9 cellular contexts compared by ENCODE assay signal in genomic region chr4:184814686-184815045, GRCh38. TPM values are rescaled to one million over a fixed set of nuclear protein-coding genes. Genes with fewer than 3 reads are reported as not detected.
A peak's percentile ranks its signal among the peaks of the same experiment; 100 is the strongest.
DNase-seq lines count a peak whose midpoint lies in the region; ATAC-seq, FAIRE-seq and TF ChIP-seq lines count a peak whose summit lies in the region.
"Had no signal": no experiment of that assay in that cellular context is flagged by ENCODE, and none has a peak within 500 bp of the region (broad histone marks: within the 10 kb centered on the region; RNA-seq: fewer than 3 reads in every experiment).

No MANE protein-coding gene starts in this region.

- 32% methylated on average over 5 of the region's 5 CpGs for WGBS in HepG2 (ENCODE audit: low lambda C conversion rate)

- TF ChIP-seq EP300 in HepG2 (IDR thresholded peaks at IDR 0.05; ENCODE audit: low read depth in 2 of 2, low read length in 2 of 2) (no peak), HepG2 (CRISPR knock-in tag; IDR thresholded peaks at IDR 0.05; ENCODE audit: borderline replicate concordance) (no peak)

- no peaks in the 10 kb centered on the region for H3K36me3 ChIP-seq in HCT116 (ENCODE audit: control insufficient read depth in 1 of 2, insufficient read depth in 2 of 2, low read length in 2 of 2)
- H3K36me3 ChIP-seq in HepG2 (replicated peaks in 1 of 2; ENCODE audit: control insufficient read depth in 1 of 2, insufficient read depth in 2 of 2, low read length in 2 of 2), result no peaks in the 10 kb centered on the region

- H3K27me3 Mint-ChIP-seq in activated naive CD8-positive, alpha-beta T cell treated with anti-CD3 and anti-CD28 coated beads, Interleukin-2, amount 50 U/mL, for 24 hours, result no peaks in the 10 kb centered on the region
- H3K27me3 Mint-ChIP-seq in stimulated activated naive B cell treated with anti-CD40 and anti-IgM and Interleukin-4, amounts not matched to agents 10 μg/mL and 1 μg/mL and 100 μg/mL, for 72 hours, result no peaks in the 10 kb centered on the region
- no peaks in the 10 kb centered on the region for H3K27me3 Mint-ChIP-seq in activated CD8-positive, alpha-beta T cell treated with anti-CD3 and anti-CD28 coated beads for 36 hours
- H3K27me3 Mint-ChIP-seq: central memory CD8-positive, alpha-beta T cell had no signal

- intact Hi-C loops in HCT116 (cut with micrococcal nuclease) (no loop called here), HepG2 (cut with micrococcal nuclease; ENCODE audit: unreplicated experiment) (loop anchor here (5.0 kb wide), 1 partner anchor 67 kb away; no protein-coding TSS in a partner anchor)
- intact Hi-C loops in activated CD8-positive, alpha-beta T cell treated with anti-CD3 and anti-CD28 coated beads for 36 hours (cut with micrococcal nuclease), result no loop called here

- RAD21 ChIA-PET in HCT116 (lab: Charles Lee; ENCODE audit: low non-redundant PET in 1 of 2, low total read pairs in 2 of 2, uncharacterized antibody in 2 of 2, unreplicated experiment in 2 of 2), result no interaction called here

- H3K27me3 ChIP-seq in HCT116 (ENCODE audit: insufficient read depth, low read length) (no peaks in the 10 kb centered on the region), HepG2 (ENCODE audit: control insufficient read depth in 1 of 2, insufficient read depth in 2 of 2, low read length in 2 of 2) (no peaks in the 10 kb centered on the region)

- no peak overlapping the region for H3K4me3 Mint-ChIP-seq in activated naive CD8-positive, alpha-beta T cell treated with anti-CD3 and anti-CD28 coated beads, Interleukin-2, amount 50 U/mL, for 24 hours
- peak overlapping the region; percentile 79 to 81 for H3K4me3 Mint-ChIP-seq in stimulated activated naive B cell treated with anti-CD40 and anti-IgM and Interleukin-4, amounts not matched to agents 10 μg/mL and 1 μg/mL and 100 μg/mL, for 72 hours
- H3K4me3 Mint-ChIP-seq in activated CD8-positive, alpha-beta T cell treated with anti-CD3 and anti-CD28 coated beads for 36 hours, result no peak overlapping the region
- H3K4me3 Mint-ChIP-seq: central memory CD8-positive, alpha-beta T cell had no signal

- no TSS peak for BruUV-seq in HCT116 (replicated peaks; lab: Mats Ljungman, UMichigan)
- BruUV-seq in HepG2 (replicated peaks; lab: Mats Ljungman, UMichigan), result no TSS peak

- no peaks in the 10 kb centered on the region for H3K9me3 Mint-ChIP-seq in activated naive CD8-positive, alpha-beta T cell treated with anti-CD3 and anti-CD28 coated beads, Interleukin-2, amount 50 U/mL, for 24 hours
- H3K9me3 Mint-ChIP-seq in stimulated activated naive B cell treated with anti-CD40 and anti-IgM and Interleukin-4, amounts not matched to agents 10 μg/mL and 1 μg/mL and 100 μg/mL, for 72 hours, result no peaks in the 10 kb centered on the region
- H3K9me3 Mint-ChIP-seq in activated CD8-positive, alpha-beta T cell treated with anti-CD3 and anti-CD28 coated beads for 36 hours, result no peaks in the 10 kb centered on the region
- H3K9me3 Mint-ChIP-seq: central memory CD8-positive, alpha-beta T cell had no signal

- ATAC-seq in HCT116, result peak; percentile 34
- no peak for ATAC-seq in activated naive CD8-positive, alpha-beta T cell treated with anti-CD3 and anti-CD28 coated beads, Interleukin-2, amount 50 U/mL, for 24 hours
- ATAC-seq in HepG2, result no peak
- no peak for ATAC-seq in stimulated activated naive B cell treated with anti-CD40 and anti-IgM and Interleukin-4, amounts not matched to agents 10 μg/mL and 1 μg/mL and 100 μg/mL, for 72 hours (replicated peaks)
- no peak for ATAC-seq in HG02759 (IDR thresholded peaks at IDR 0.05; ENCODE audit: unreplicated experiment)
- no peak for ATAC-seq in activated CD8-positive, alpha-beta T cell treated with anti-CD3 and anti-CD28 coated beads for 36 hours

- DNase-seq in HCT116 (ENCODE audit: low read depth, low spot score) (no peak), HepG2 (ENCODE audit: low spot score) (no peak), ureter (ENCODE audit: low spot score) (no peak)
- no peak for DNase-seq in activated naive CD8-positive, alpha-beta T cell treated with anti-CD3 and anti-CD28 coated beads, Interleukin-2, amount 50 U/mL, for 24 hours
- DNase-seq in stimulated activated naive B cell treated with anti-CD40 and anti-IgM and Interleukin-4, amounts not matched to agents 10 μg/mL and 1 μg/mL and 100 μg/mL, for 72 hours, result no peak
- no peak for DNase-seq in activated CD4-positive, alpha-beta T cell treated with anti-CD3 and anti-CD28 coated beads, Interleukin-2, amount 50 U/mL, for 4 hours
- DNase-seq in activated CD8-positive, alpha-beta T cell treated with anti-CD3 and anti-CD28 coated beads for 36 hours, result no peak

- H3K27ac ChIP-seq in HCT116 (ENCODE audit: low read depth, low read length) (peak overlapping the region; percentile 17; the same call in 1 of the 2 replicates), HepG2 (ENCODE audit: extremely low read length, insufficient read depth, low read length) (no peak overlapping the region)

- peaks cover 4% of the 10 kb centered on the region for H3K36me3 Mint-ChIP-seq in activated naive CD8-positive, alpha-beta T cell treated with anti-CD3 and anti-CD28 coated beads, Interleukin-2, amount 50 U/mL, for 24 hours (ENCODE audit: low read depth)
- peaks cover 33 to 48% of the 10 kb centered on the region in 2 donors for H3K36me3 Mint-ChIP-seq in stimulated activated naive B cell treated with anti-CD40 and anti-IgM and Interleukin-4, amounts not matched to agents 10 μg/mL and 1 μg/mL and 100 μg/mL, for 72 hours
- H3K36me3 Mint-ChIP-seq in activated CD8-positive, alpha-beta T cell treated with anti-CD3 and anti-CD28 coated beads for 36 hours (ENCODE audit: low read depth), result no peaks in the 10 kb centered on the region

- H3K4me3 ChIP-seq in HCT116 (replicated peaks in 1 of 2; ENCODE audit: low read depth in 1 of 2, low read length in 2 of 2) (peak overlapping the region; percentile 9 to 41; a peak in 3 of 4 replicates), HepG2 (replicated peaks in 1 of 3; ENCODE audit: insufficient read depth in 1 of 3, low read depth in 2 of 3, low read length in 3 of 3) (peak overlapping the region in 2 of 3 experiments; percentile 41 to 43; a peak in 3 of 6 replicates)

- H3K9me2 ChIP-seq in HCT116 (ENCODE audit: insufficient read depth), result no peaks in the 10 kb centered on the region

- H3K9ac ChIP-seq in HCT116 (ENCODE audit: low read length) (peak overlapping the region; percentile 7; the same call in 1 of the 2 replicates), HepG2 (ENCODE audit: insufficient read depth, low read depth, low read length) (no peak overlapping the region)

- peak overlapping the region; percentile 44 for H3K27ac Mint-ChIP-seq in activated naive CD8-positive, alpha-beta T cell treated with anti-CD3 and anti-CD28 coated beads, Interleukin-2, amount 50 U/mL, for 24 hours
- H3K27ac Mint-ChIP-seq in stimulated activated naive B cell treated with anti-CD40 and anti-IgM and Interleukin-4, amounts not matched to agents 10 μg/mL and 1 μg/mL and 100 μg/mL, for 72 hours, result peak overlapping the region; percentile 99
- no peak overlapping the region for H3K27ac Mint-ChIP-seq in activated CD8-positive, alpha-beta T cell treated with anti-CD3 and anti-CD28 coated beads for 36 hours

- no peak for TF ChIP-seq CTCF in HCT116 (IDR thresholded peaks at IDR 0.05 in 2 of 3, conservative IDR thresholded peaks at IDR 0.05 in 1 of 3; ENCODE audit: borderline replicate concordance in 1 of 3, insufficient read depth in 1 of 3, low read depth in 2 of 3, low read length in 2 of 3)
- TF ChIP-seq CTCF in HepG2 (CRISPR knock-in tag; IDR thresholded peaks at IDR 0.05), result no peak
- TF ChIP-seq CTCF in activated CD8-positive, alpha-beta T cell treated with anti-CD3 and anti-CD28 coated beads for 36 hours (IDR thresholded peaks at IDR 0.05), result no peak

- H3K4me1 ChIP-seq in HCT116 (ENCODE audit: control insufficient read depth in 1 of 2, insufficient read depth in 2 of 2, low read length in 2 of 2), result peaks cover 19 to 21% of the 10 kb centered on the region in 2 experiments
- peaks cover 78% of the 10 kb centered on the region for H3K4me1 ChIP-seq in HepG2 (ENCODE audit: insufficient read depth, low read length)

- POLR2A ChIA-PET in HCT116 (lab: Charles Lee), result interaction anchor here (1.4 kb wide), 1 partner anchor 22 kb away, joined by 3 read pairs; no protein-coding TSS in a partner anchor
- POLR2A ChIA-PET in HepG2 (lab: Yijun Ruan, JAX), result interaction anchor here (0.9 to 2.9 kb wide), 7 partner anchors 8 to 88 kb away, joined by 3 to 12 read pairs (median 5); partner anchors contain the start of genes ACSL1 and CENPU
- POLR2A ChIA-PET in activated CD8-positive, alpha-beta T cell treated with anti-CD3 and anti-CD28 coated beads for 36 hours (lab: Charles Lee), result no interaction called here

- TF ChIP-seq RAD21 in HCT116 (IDR thresholded peaks at IDR 0.05; ENCODE audit: low read depth) (no peak), HepG2 (CRISPR knock-in tag; IDR thresholded peaks at IDR 0.05) (no peak)

- CTCF ChIA-PET in HCT116 (lab: Charles Lee) (no interaction called here), HepG2 (lab: Yijun Ruan, JAX; ENCODE audit: low intra/inter-chr PET ratio, low total read pairs) (no interaction called here)
- CTCF ChIA-PET in activated CD8-positive, alpha-beta T cell treated with anti-CD3 and anti-CD28 coated beads for 36 hours (lab: Charles Lee), result interaction anchor here (0.9 to 1.5 kb wide), 2 partner anchors 13 to 69 kb away, joined by 3 to 4 read pairs; no protein-coding TSS in a partner anchor

- H3K9me3 ChIP-seq in HCT116 (ENCODE audit: control insufficient read depth in 1 of 2, insufficient read depth in 1 of 2, low read depth in 1 of 2, low read length in 2 of 2) (no peaks in the 10 kb centered on the region), HepG2 (ENCODE audit: low read length) (no peaks in the 10 kb centered on the region)

- in situ Hi-C loops in HepG2 (cut with HindIII; ENCODE audit: extremely low pct_ligation_motif_present, low pct_unique_long_range_greater_than_20kb), result no loop called here

- peaks cover 53% of the 10 kb centered on the region for H3K4me1 Mint-ChIP-seq in activated naive CD8-positive, alpha-beta T cell treated with anti-CD3 and anti-CD28 coated beads, Interleukin-2, amount 50 U/mL, for 24 hours
- peaks cover 75 to 95% of the 10 kb centered on the region in 2 donors for H3K4me1 Mint-ChIP-seq in stimulated activated naive B cell treated with anti-CD40 and anti-IgM and Interleukin-4, amounts not matched to agents 10 μg/mL and 1 μg/mL and 100 μg/mL, for 72 hours
- H3K4me1 Mint-ChIP-seq in activated CD8-positive, alpha-beta T cell treated with anti-CD3 and anti-CD28 coated beads for 36 hours (ENCODE audit: low read depth), result peaks cover 46% of the 10 kb centered on the region

- 0 out of 2 replicates have a peak, but pooled peaks cover 8% of the 10 kb centered on the region for H3K79me2 ChIP-seq in HCT116 (ENCODE audit: insufficient read depth, low read length)
- H3K79me2 ChIP-seq in HepG2 (ENCODE audit: insufficient read depth, low read length), result peaks cover 6% of the 10 kb centered on the region

- H4K20me1 ChIP-seq in HCT116 (ENCODE audit: insufficient read depth) (no peaks in the 10 kb centered on the region), HepG2 (ENCODE audit: insufficient read depth, low read length) (0 out of 2 replicates have a peak, but pooled peaks cover 1% of the 10 kb centered on the region)

- TF ChIP-seq POLR2A in HCT116 (IDR thresholded peaks at IDR 0.05; ENCODE audit: borderline replicate concordance, extremely low read depth, insufficient read depth, insufficient read length) (no peak), HepG2 (IDR thresholded peaks at IDR 0.05; ENCODE audit: insufficient read depth in 1 of 2, low read depth in 2 of 2, low read length in 2 of 2) (no peak)

- H3K4me2 ChIP-seq in HCT116 (ENCODE audit: low read length) (peak overlapping the region; percentile 74), HepG2 (ENCODE audit: low read depth, low read length) (peak overlapping the region; percentile 68)

- H2AFZ ChIP-seq in HCT116 (ENCODE audit: low read depth, low read length, poor library complexity, severe bottlenecking) (peak overlapping the region; percentile 8), HepG2 (ENCODE audit: low read length) (no peak overlapping the region)

- no peak for FAIRE-seq in HepG2 (lab: Jason Lieb, UNC)

RNA-seq across cellular contexts. Expression of gene ACSL1, which starts 11.1 kb away (rescaled TPM):
- total RNA-seq in HCT116 (2021; ENCODE audit: unreplicated experiment) (12.5 TPM), HepG2 (2016; rRNA removed; fragmentation: Illumina TruSeq; extraction: Trizol) (29.8 and 38.2 TPM in 2 replicates), ureter (104 TPM)
- polyA plus RNA-seq in HCT116 (2012), result 6.2 and 7.0 TPM in 2 replicates
- total RNA-seq in HepG2 (2016; cell fraction: cytosol; rRNA removed; fragmentation: Illumina TruSeq; extraction: Trizol; ENCODE audit: low read depth), result 5.1 and 5.5 TPM in 2 replicates
- total RNA-seq in HepG2 (2016; cell fraction: insoluble cytoplasmic fraction; rRNA removed; fragmentation: Illumina TruSeq; extraction: Trizol), result 27.7 and 32.5 TPM in 2 replicates
- 15.6 and 17.1 TPM in 2 replicates for total RNA-seq in HepG2 (2016; cell fraction: membrane; rRNA removed; fragmentation: Illumina TruSeq; extraction: Trizol)
- total RNA-seq in HepG2 (2016; cell fraction: nucleus; rRNA removed; fragmentation: Illumina TruSeq; extraction: Trizol), result 33.0 and 35.9 TPM in 2 replicates
- polyA plus RNA-seq in HepG2 (2011; rRNA removed), result 10.0 and 14.3 TPM in 2 replicates
- 5.5 and 11.2 TPM in 2 replicates for polyA plus RNA-seq in HepG2 (2011; cell fraction: cytosol; rRNA removed)
- 10.0 and 18.6 TPM in 2 replicates for polyA plus RNA-seq in HepG2 (2011; cell fraction: nucleus; rRNA removed)
- 8.5 and 20.6 TPM in 2 replicates for polyA plus RNA-seq in HepG2 (2012)
- polyA plus RNA-seq in HepG2 (2016; cell fraction: cytosol; fragmentation: Illumina TruSeq; extraction: Trizol; ENCODE audit: low read depth), result 3.5 and 4.7 TPM in 2 replicates
- polyA plus RNA-seq in HepG2 (2016; cell fraction: insoluble cytoplasmic fraction; fragmentation: Illumina TruSeq; extraction: Trizol; ENCODE audit: low read depth), result 31.0 and 31.7 TPM in 2 replicates
- polyA plus RNA-seq in HepG2 (2016; cell fraction: membrane; fragmentation: Illumina TruSeq; extraction: Trizol; ENCODE audit: low read depth), result 10.4 and 12.2 TPM in 2 replicates
- polyA plus RNA-seq in HepG2 (2016; cell fraction: nucleus; fragmentation: Illumina TruSeq; extraction: Trizol; ENCODE audit: insufficient read depth, low read depth), result 44.4 and 47.7 TPM in 2 replicates
- polyA minus RNA-seq in HepG2 (2011; rRNA and poly(A)+ RNA removed; ENCODE audit: low replicate concordance), result 14.8 and 18.9 TPM in 2 replicates
- polyA minus RNA-seq in HepG2 (2011; cell fraction: cytosol; rRNA and poly(A)+ RNA removed), result 11.4 and 23.7 TPM in 2 replicates
- 11.5 and 23.1 TPM in 2 replicates for polyA minus RNA-seq in HepG2 (2011; cell fraction: nucleus; rRNA and poly(A)+ RNA removed)
- 10 to 100 TPM; 12.8 to 13.1 TPM for total RNA-seq in activated CD8-positive, alpha-beta T cell treated with anti-CD3 and anti-CD28 coated beads for 36 hours

Comparison
In these comparisons a context has a peak if more than half of its experiments do, and no peak if none do; other contexts are left out.
1. H3K4me3 Mint-ChIP-seq: peak in stimulated activated naive B cell treated with anti-CD40 and anti-IgM and Interleukin-4, amounts not matched to agents 10 μg/mL and 1 μg/mL and 100 μg/mL, for 72 hours (2 of 2); none in activated naive CD8-positive, alpha-beta T cell treated with anti-CD3 and anti-CD28 coated beads, Interleukin-2, amount 50 U/mL, for 24 hours (single experiment) and activated CD8-positive, alpha-beta T cell treated with anti-CD3 and anti-CD28 coated beads for 36 hours (single experiment).